In the genomic region with DNA sequence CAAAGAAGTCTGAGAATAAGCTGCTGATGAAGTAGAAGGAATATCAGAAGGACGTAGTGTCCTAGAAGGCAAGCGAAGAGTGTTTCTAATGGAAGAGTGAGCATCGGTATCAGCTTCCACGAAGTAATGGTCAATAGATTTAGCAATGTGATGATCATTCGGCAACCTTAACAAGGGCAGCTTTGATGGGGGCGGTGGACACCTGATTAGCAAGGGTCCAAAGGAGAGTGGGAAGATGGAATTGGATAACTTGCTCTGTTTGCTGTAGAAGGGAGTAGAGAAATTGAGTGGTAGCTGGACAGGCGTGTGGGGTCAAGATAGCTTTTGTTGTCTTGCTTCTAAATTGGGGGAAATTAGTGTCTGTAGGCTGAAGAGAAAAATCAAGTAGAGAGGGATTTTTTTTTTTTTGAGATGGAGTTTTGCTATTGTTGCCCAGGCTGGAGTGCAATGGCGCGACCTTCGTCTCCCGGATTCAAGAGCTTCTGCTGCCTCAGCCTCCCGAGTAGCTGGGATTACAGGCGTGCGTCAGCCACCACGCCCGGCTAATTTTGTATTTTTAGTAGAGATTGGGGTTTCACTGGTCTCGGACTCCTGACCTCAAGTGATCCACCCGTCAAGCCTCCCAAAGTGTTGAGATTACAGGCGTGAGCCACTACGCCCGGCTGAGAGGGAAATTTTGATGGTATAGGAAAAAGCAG, we compare ENCODE assay signal across 1 cellular context.
TF ChIP-seq lines count a peak whose summit lies in the region.

No MANE protein-coding gene starts in this region.

TF ChIP-seq in HepG2, 621 proteins besides CTCF, POLR2A, EP300 and RAD21:
- TF ChIP-seq ZNF501 (CRISPR knock-in tag; IDR thresholded peaks at IDR 0.05): no peak
- TF ChIP-seq ZIK1 (CRISPR knock-in tag; IDR thresholded peaks at IDR 0.05; ENCODE audit: borderline replicate concordance, low read depth): no peak
- no peak for TF ChIP-seq ZNF7 (CRISPR knock-in tag; IDR thresholded peaks at IDR 0.05)
- TF ChIP-seq SNAPC2 (CRISPR knock-in tag; IDR thresholded peaks at IDR 0.05): no peak
- TF ChIP-seq RARA (CRISPR knock-in tag; IDR thresholded peaks at IDR 0.05): no peak
- TF ChIP-seq ZNF121 (CRISPR knock-in tag; IDR thresholded peaks at IDR 0.05): no peak
- no peak for TF ChIP-seq HNRNPH1 (optimal IDR thresholded peaks at IDR 0.05; ENCODE audit: low read depth, low read length)
- TF ChIP-seq PHF8 (CRISPR knock-in tag; IDR thresholded peaks at IDR 0.05): no peak
- TF ChIP-seq, protein P1, sequence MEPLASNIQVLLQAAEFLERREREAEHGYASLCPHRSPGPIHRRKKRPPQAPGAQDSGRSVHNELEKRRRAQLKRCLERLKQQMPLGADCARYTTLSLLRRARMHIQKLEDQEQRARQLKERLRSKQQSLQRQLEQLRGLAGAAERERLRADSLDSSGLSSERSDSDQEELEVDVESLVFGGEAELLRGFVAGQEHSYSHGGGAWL (CRISPR knock-in tag; IDR thresholded peaks at IDR 0.05): no peak
- no peak for TF ChIP-seq ZBTB7B (CRISPR knock-in tag; IDR thresholded peaks at IDR 0.05)
- no peak for TF ChIP-seq ZNF615 (CRISPR knock-in tag; IDR thresholded peaks at IDR 0.05; ENCODE audit: borderline replicate concordance)
- TF ChIP-seq ZSCAN9 (CRISPR knock-in tag; IDR thresholded peaks at IDR 0.05; ENCODE audit: borderline replicate concordance): no peak
- no peak for TF ChIP-seq ZNF282 (IDR thresholded peaks at IDR 0.05; ENCODE audit: partially characterized antibody)
- TF ChIP-seq, protein P2, sequence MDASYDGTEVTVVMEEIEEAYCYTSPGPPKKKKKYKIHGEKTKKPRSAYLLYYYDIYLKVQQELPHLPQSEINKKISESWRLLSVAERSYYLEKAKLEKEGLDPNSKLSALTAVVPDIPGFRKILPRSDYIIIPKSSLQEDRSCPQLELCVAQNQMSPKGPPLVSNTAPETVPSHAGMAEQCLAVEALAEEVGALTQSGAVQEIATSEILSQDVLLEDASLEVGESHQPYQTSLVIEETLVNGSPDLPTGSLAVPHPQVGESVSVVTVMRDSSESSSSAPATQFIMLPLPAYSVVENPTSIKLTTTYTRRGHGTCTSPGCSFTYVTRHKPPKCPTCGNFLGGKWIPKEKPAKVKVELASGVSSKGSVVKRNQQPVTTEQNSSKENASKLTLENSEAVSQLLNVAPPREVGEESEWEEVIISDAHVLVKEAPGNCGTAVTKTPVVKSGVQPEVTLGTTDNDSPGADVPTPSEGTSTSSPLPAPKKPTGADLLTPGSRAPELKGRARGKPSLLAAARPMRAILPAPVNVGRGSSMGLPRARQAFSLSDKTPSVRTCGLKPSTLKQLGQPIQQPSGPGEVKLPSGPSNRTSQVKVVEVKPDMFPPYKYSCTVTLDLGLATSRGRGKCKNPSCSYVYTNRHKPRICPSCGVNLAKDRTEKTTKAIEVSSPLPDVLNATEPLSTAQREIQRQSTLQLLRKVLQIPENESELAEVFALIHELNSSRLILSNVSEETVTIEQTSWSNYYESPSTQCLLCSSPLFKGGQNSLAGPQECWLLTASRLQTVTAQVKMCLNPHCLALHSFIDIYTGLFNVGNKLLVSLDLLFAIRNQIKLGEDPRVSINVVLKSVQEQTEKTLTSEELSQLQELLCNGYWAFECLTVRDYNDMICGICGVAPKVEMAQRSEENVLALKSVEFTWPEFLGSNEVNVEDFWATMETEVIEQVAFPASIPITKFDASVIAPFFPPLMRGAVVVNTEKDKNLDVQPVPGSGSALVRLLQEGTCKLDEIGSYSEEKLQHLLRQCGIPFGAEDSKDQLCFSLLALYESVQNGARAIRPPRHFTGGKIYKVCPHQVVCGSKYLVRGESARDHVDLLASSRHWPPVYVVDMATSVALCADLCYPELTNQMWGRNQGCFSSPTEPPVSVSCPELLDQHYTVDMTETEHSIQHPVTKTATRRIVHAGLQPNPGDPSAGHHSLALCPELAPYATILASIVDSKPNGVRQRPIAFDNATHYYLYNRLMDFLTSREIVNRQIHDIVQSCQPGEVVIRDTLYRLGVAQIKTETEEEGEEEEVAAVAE (CRISPR knock-in tag; IDR thresholded peaks at IDR 0.05; ENCODE audit: borderline replicate concordance): no peak
- no peak for TF ChIP-seq SIX4 (CRISPR knock-in tag; IDR thresholded peaks at IDR 0.05)
